In genomic region chr9:14760060-14760459, GRCh38 we compare ENCODE assay signal across 42 cellular contexts. TPM values are rescaled to one million over a fixed set of nuclear protein-coding genes. Genes with fewer than 3 reads are reported as not detected.
"Had no signal": no experiment of that assay in that cellular context is flagged by ENCODE, and none has a peak within 500 bp of the region (broad histone marks: within the 10 kb centered on the region; RNA-seq: fewer than 3 reads in every experiment).

No MANE protein-coding gene starts in this region.

- H3K27ac ChIP-seq: adrenal gland, ascending aorta, body of pancreas, brain microvascular endothelial cell, breast epithelium, cardiac muscle cell had no signal

- H3K36me3 Mint-ChIP-seq: activated naive CD4-positive, alpha-beta T cell treated with anti-CD3 and anti-CD28 coated beads, Interleukin-2, amount 10 ng/mL, durations not matched to agents 7 days and 5 days; activated naive CD4-positive, alpha-beta T cell treated with anti-CD3 and anti-CD28 coated beads, Interleukin-2, amount 50 U/mL, for 24 hours; activated naive CD4-positive, alpha-beta T cell treated with anti-CD3 and anti-CD28 coated beads, Interleukin-2, amount 50 U/mL, for 72 hours; activated naive CD8-positive, alpha-beta T cell; activated naive CD8-positive, alpha-beta T cell treated with anti-CD3 and anti-CD28 coated beads for 36 hours; activated naive CD8-positive, alpha-beta T cell treated with anti-CD3 and anti-CD28 coated beads, Interleukin-2, amount 10 ng/mL, durations not matched to agents 7 days and 5 days had no signal

- H3K9me3 Mint-ChIP-seq: activated naive CD4-positive, alpha-beta T cell treated with anti-CD3 and anti-CD28 coated beads for 36 hours; activated naive CD4-positive, alpha-beta T cell treated with anti-CD3 and anti-CD28 coated beads, Interleukin-2, amount 10 ng/mL, durations not matched to agents 7 days and 5 days; activated naive CD4-positive, alpha-beta T cell treated with anti-CD3 and anti-CD28 coated beads, Interleukin-2, amount 50 U/mL, for 24 hours; activated naive CD4-positive, alpha-beta T cell treated with anti-CD3 and anti-CD28 coated beads, Interleukin-2, amount 50 U/mL, for 72 hours; activated naive CD8-positive, alpha-beta T cell treated with anti-CD3 and anti-CD28 coated beads for 36 hours; activated naive CD8-positive, alpha-beta T cell treated with anti-CD3 and anti-CD28 coated beads, Interleukin-2, amount 10 ng/mL, durations not matched to agents 7 days and 5 days; activated naive CD8-positive, alpha-beta T cell treated with anti-CD3 and anti-CD28 coated beads, Interleukin-2, amount 50 U/mL, for 24 hours; activated T-cell treated with anti-CD3 and anti-CD28 coated beads, Interleukin-2, amount 50 U/mL, for 24 hours; activated T-cell treated with anti-CD3 and anti-CD28 coated beads, Interleukin-2, amount 50 U/mL, for 4 hours; activated T-helper 1 cell treated with anti-CD3 and anti-CD28 coated beads, Interleukin-12 subunit alpha, Interleukin-12 subunit beta, Interleukin-2, Interleukin-4 antibody, amounts not matched to agents 30 ng/mL and 10 ng/mL and 1 ng/mL, durations not matched to agents 14 hours and 24 hours and 36 hours; activated T-helper 17 cell treated with anti-CD3 and anti-CD28 coated beads, Interleukin-2, amount 50 U/mL, for 72 hours; activated T-helper 2 cell treated with anti-CD3 and anti-CD28 coated beads, Interferon-gamma antibody, Interleukin-2, Interleukin-4, amounts not matched to agents 10 μg/mL and 5 μg/mL and 100 μg/mL, durations not matched to agents 14 hours and 24 hours and 36 hours; central memory CD8-positive, alpha-beta T cell had no signal

- ATAC-seq: activated naive CD4-positive, alpha-beta T cell treated with anti-CD3 and anti-CD28 coated beads, Interleukin-2, amount 50 U/mL, for 72 hours; activated naive CD8-positive, alpha-beta T cell treated with anti-CD3 and anti-CD28 coated beads, Interleukin-2, amount 50 U/mL, for 24 hours; activated T-cell treated with anti-CD3 and anti-CD28 coated beads, Interleukin-2, amount 50 U/mL, for 4 hours; activated T-cell treated with anti-CD3 and anti-CD28 coated beads, Interleukin-2, amount 50 U/mL, for 72 hours; activated T-helper 17 cell treated with anti-CD3 and anti-CD28 coated beads, Interleukin-2, amount 50 U/mL, for 72 hours; body of pancreas had no signal

- H3K36me3 ChIP-seq: adrenal gland, ascending aorta, brain microvascular endothelial cell, breast epithelium, cardiac muscle cell had no signal

- DNase-seq: activated effector memory CD4-positive, alpha-beta T cell treated with anti-CD3 and anti-CD28 coated beads, Interleukin-2, amount 50 U/mL, for 16 hours; activated effector memory CD4-positive, alpha-beta T cell treated with Interleukin-2 at 50 U/mL for 16 hours; activated gamma-delta T cell; activated gamma-delta T cell treated with Interleukin-2 at 50 U/mL for 16 hours; activated naive CD4-positive, alpha-beta T cell; activated naive CD4-positive, alpha-beta T cell treated with anti-CD3 and anti-CD28 coated beads for 36 hours; activated naive CD4-positive, alpha-beta T cell treated with anti-CD3 and anti-CD28 coated beads, Interleukin-2, amount 10 ng/mL, durations not matched to agents 7 days and 5 days; activated naive CD4-positive, alpha-beta T cell treated with anti-CD3 and anti-CD28 coated beads, Interleukin-2, amount 50 U/mL, for 16 hours; activated naive CD8-positive, alpha-beta T cell treated with anti-CD3 and anti-CD28 coated beads for 36 hours; activated naive CD8-positive, alpha-beta T cell treated with anti-CD3 and anti-CD28 coated beads, Interleukin-2, amount 10 ng/mL, durations not matched to agents 7 days and 5 days; activated naive CD8-positive, alpha-beta T cell treated with anti-CD3 and anti-CD28 coated beads, Interleukin-2, amount 50 U/mL, for 24 hours; activated T-cell treated with anti-CD3 and anti-CD28 coated beads, Interleukin-2, amount 50 U/mL, for 1 hour; activated T-cell treated with anti-CD3 and anti-CD28 coated beads, Interleukin-2, amount 50 U/mL, for 24 hours; activated T-cell treated with anti-CD3 and anti-CD28 coated beads, Interleukin-2, amount 50 U/mL, for 4 hours; activated T-cell treated with anti-CD3 and anti-CD28 coated beads, Interleukin-2, amount 50 U/mL, for 48 hours; activated T-cell treated with anti-CD3 and anti-CD28 coated beads, Interleukin-2, amount 50 U/mL, for 72 hours; adrenal gland; amniotic stem cell; amygdala; anterior cingulate cortex; aorta; body of pancreas; brain microvascular endothelial cell; caudate nucleus; central memory CD4-positive, alpha-beta T cell; cerebellar nuclear complex had no signal

- H3K4me1 ChIP-seq: ascending aorta, body of pancreas, breast epithelium had no signal

- H3K27ac Mint-ChIP-seq: activated naive CD4-positive, alpha-beta T cell treated with anti-CD3 and anti-CD28 coated beads for 36 hours; activated naive CD4-positive, alpha-beta T cell treated with anti-CD3 and anti-CD28 coated beads, Interleukin-2, amount 10 ng/mL, durations not matched to agents 7 days and 5 days; activated naive CD4-positive, alpha-beta T cell treated with anti-CD3 and anti-CD28 coated beads, Interleukin-2, amount 50 U/mL, for 24 hours; activated naive CD4-positive, alpha-beta T cell treated with anti-CD3 and anti-CD28 coated beads, Interleukin-2, amount 50 U/mL, for 72 hours; activated naive CD8-positive, alpha-beta T cell; activated naive CD8-positive, alpha-beta T cell treated with anti-CD3 and anti-CD28 coated beads for 36 hours; activated naive CD8-positive, alpha-beta T cell treated with anti-CD3 and anti-CD28 coated beads, Interleukin-2, amount 10 ng/mL, durations not matched to agents 7 days and 5 days; activated naive CD8-positive, alpha-beta T cell treated with anti-CD3 and anti-CD28 coated beads, Interleukin-2, amount 50 U/mL, for 24 hours; activated T-cell treated with anti-CD3 and anti-CD28 coated beads, Interleukin-2, amount 50 U/mL, for 24 hours; activated T-cell treated with anti-CD3 and anti-CD28 coated beads, Interleukin-2, amount 50 U/mL, for 72 hours; activated T-helper 1 cell treated with anti-CD3 and anti-CD28 coated beads, Interleukin-12 subunit alpha, Interleukin-12 subunit beta, Interleukin-2, Interleukin-4 antibody, amounts not matched to agents 30 ng/mL and 10 ng/mL and 1 ng/mL, durations not matched to agents 14 hours and 24 hours and 36 hours; activated T-helper 17 cell treated with anti-CD3 and anti-CD28 coated beads, Interleukin-2, amount 50 U/mL, for 72 hours; activated T-helper 2 cell treated with anti-CD3 and anti-CD28 coated beads, Interferon-gamma antibody, Interleukin-2, Interleukin-4, amounts not matched to agents 10 μg/mL and 5 μg/mL and 100 μg/mL, durations not matched to agents 14 hours and 24 hours and 36 hours; brain had no signal

- H3K4me1 Mint-ChIP-seq: activated naive CD4-positive, alpha-beta T cell treated with anti-CD3 and anti-CD28 coated beads, Interleukin-2, amount 10 ng/mL, durations not matched to agents 7 days and 5 days; activated naive CD4-positive, alpha-beta T cell treated with anti-CD3 and anti-CD28 coated beads, Interleukin-2, amount 50 U/mL, for 24 hours; activated naive CD8-positive, alpha-beta T cell treated with anti-CD3 and anti-CD28 coated beads for 36 hours; activated naive CD8-positive, alpha-beta T cell treated with anti-CD3 and anti-CD28 coated beads, Interleukin-2, amount 10 ng/mL, durations not matched to agents 7 days and 5 days; activated naive CD8-positive, alpha-beta T cell treated with anti-CD3 and anti-CD28 coated beads, Interleukin-2, amount 50 U/mL, for 24 hours; activated T-helper 17 cell treated with anti-CD3 and anti-CD28 coated beads, Interleukin-2, amount 50 U/mL, for 72 hours; brain; central memory CD8-positive, alpha-beta T cell had no signal

- H3K9me3 ChIP-seq: adrenal gland, ascending aorta, body of pancreas, breast epithelium had no signal

- H3K27me3 ChIP-seq: adrenal gland, ascending aorta, body of pancreas, brain microvascular endothelial cell, breast epithelium, cardiac muscle cell had no signal

- H3K4me3 ChIP-seq: adrenal gland, ascending aorta, body of pancreas, breast epithelium, cardiac muscle cell had no signal

- FAIRE-seq: astrocyte, bronchial epithelial cell had no signal

- H3K4me3 Mint-ChIP-seq: activated naive CD4-positive, alpha-beta T cell treated with anti-CD3 and anti-CD28 coated beads for 36 hours; activated naive CD4-positive, alpha-beta T cell treated with anti-CD3 and anti-CD28 coated beads, Interleukin-2, amount 10 ng/mL, durations not matched to agents 7 days and 5 days; activated naive CD4-positive, alpha-beta T cell treated with anti-CD3 and anti-CD28 coated beads, Interleukin-2, amount 50 U/mL, for 24 hours; activated naive CD8-positive, alpha-beta T cell; activated naive CD8-positive, alpha-beta T cell treated with anti-CD3 and anti-CD28 coated beads for 36 hours; activated naive CD8-positive, alpha-beta T cell treated with anti-CD3 and anti-CD28 coated beads, Interleukin-2, amount 10 ng/mL, durations not matched to agents 7 days and 5 days; activated naive CD8-positive, alpha-beta T cell treated with anti-CD3 and anti-CD28 coated beads, Interleukin-2, amount 50 U/mL, for 24 hours; activated T-cell treated with anti-CD3 and anti-CD28 coated beads, Interleukin-2, amount 50 U/mL, for 24 hours; activated T-cell treated with anti-CD3 and anti-CD28 coated beads, Interleukin-2, amount 50 U/mL, for 4 hours; activated T-cell treated with anti-CD3 and anti-CD28 coated beads, Interleukin-2, amount 50 U/mL, for 72 hours; activated T-helper 1 cell treated with anti-CD3 and anti-CD28 coated beads, Interleukin-12 subunit alpha, Interleukin-12 subunit beta, Interleukin-2, Interleukin-4 antibody, amounts not matched to agents 30 ng/mL and 10 ng/mL and 1 ng/mL, durations not matched to agents 14 hours and 24 hours and 36 hours; activated T-helper 17 cell treated with anti-CD3 and anti-CD28 coated beads, Interleukin-2, amount 50 U/mL, for 72 hours; brain; central memory CD8-positive, alpha-beta T cell had no signal

RNA-seq across cellular contexts. Expression of gene CER1, which starts 37.5 kb away (rescaled TPM):
- total RNA-seq: activated naive CD4-positive, alpha-beta T cell treated with anti-CD3 and anti-CD28 coated beads for 36 hours; activated naive CD4-positive, alpha-beta T cell treated with anti-CD3 and anti-CD28 coated beads, Interleukin-2, amount 50 U/mL, for 72 hours; activated naive CD8-positive, alpha-beta T cell treated with anti-CD3 and anti-CD28 coated beads for 36 hours; activated naive CD8-positive, alpha-beta T cell treated with anti-CD3 and anti-CD28 coated beads, Interleukin-2, amount 10 ng/mL, durations not matched to agents 7 days and 5 days; activated T-cell treated with anti-CD3 and anti-CD28 coated beads, Interleukin-2, amount 50 U/mL, for 4 hours; activated T-cell treated with anti-CD3 and anti-CD28 coated beads, Interleukin-2, amount 50 U/mL, for 72 hours; activated T-helper 1 cell treated with anti-CD3 and anti-CD28 coated beads, Interleukin-12 subunit alpha, Interleukin-12 subunit beta, Interleukin-2, Interleukin-4 antibody, amounts not matched to agents 30 ng/mL and 10 ng/mL and 1 ng/mL, durations not matched to agents 14 hours and 24 hours and 36 hours; activated T-helper 17 cell treated with anti-CD3 and anti-CD28 coated beads, Interleukin-2, amount 50 U/mL, for 72 hours; activated T-helper 2 cell treated with anti-CD3 and anti-CD28 coated beads, Interferon-gamma antibody, Interleukin-2, Interleukin-4, amounts not matched to agents 10 μg/mL and 5 μg/mL and 100 μg/mL, durations not matched to agents 14 hours and 24 hours and 36 hours; adrenal gland; ascending aorta; breast epithelium; bronchial epithelial cell; cardiac septum; chondrocyte had no signal
- polyA plus RNA-seq: adipose tissue, adrenal gland, aorta had no signal
